ENCODE assay signal across 25 cellular contexts in genomic region chr7:29891766-29892165, GRCh38.
"Had no signal": no experiment of that assay in that cellular context is flagged by ENCODE, and none has a peak within 500 bp of the region (broad histone marks: within the 10 kb centered on the region; RNA-seq: fewer than 3 reads in every experiment).

No MANE protein-coding gene starts in this region.

- H3K27ac ChIP-seq: ascending aorta had no signal

- H3K4me1 ChIP-seq: ascending aorta had no signal

- H3K4me3 ChIP-seq: ascending aorta had no signal

- H3K36me3 Mint-ChIP-seq: activated naive CD4-positive, alpha-beta T cell treated with anti-CD3 and anti-CD28 coated beads, Interleukin-2, amount 50 U/mL, for 24 hours; activated naive CD8-positive, alpha-beta T cell treated with anti-CD3 and anti-CD28 coated beads, Interleukin-2, amount 10 ng/mL, durations not matched to agents 7 days and 5 days had no signal

- H3K4me3 Mint-ChIP-seq: activated CD4-positive, alpha-beta T cell treated with anti-CD3 and anti-CD28 coated beads, Interleukin-2, amount 10 ng/mL, durations not matched to agents 24 days and 14 days; activated CD8-positive, alpha-beta T cell treated with anti-CD3 and anti-CD28 coated beads for 36 hours; activated naive CD4-positive, alpha-beta T cell treated with anti-CD3 and anti-CD28 coated beads, Interleukin-2, amount 50 U/mL, for 24 hours; activated naive CD8-positive, alpha-beta T cell treated with anti-CD3 and anti-CD28 coated beads, Interleukin-2, amount 10 ng/mL, durations not matched to agents 7 days and 5 days; activated T-cell treated with anti-CD3 and anti-CD28 coated beads, Interleukin-2, amount 50 U/mL, for 72 hours had no signal

- ATAC-seq: activated CD8-positive, alpha-beta T cell treated with anti-CD3 and anti-CD28 coated beads for 36 hours; activated T-cell treated with anti-CD3 and anti-CD28 coated beads, Interleukin-2, amount 50 U/mL, for 72 hours had no signal

- DNase-seq: activated CD4-positive, alpha-beta T cell treated with anti-CD3 and anti-CD28 coated beads, Interleukin-2, amount 10 ng/mL, durations not matched to agents 24 days and 14 days; activated CD4-positive, alpha-beta T cell treated with anti-CD3 and anti-CD28 coated beads, Interleukin-2, amount 50 U/mL, for 4 hours; activated CD8-positive, alpha-beta T cell treated with anti-CD3 and anti-CD28 coated beads for 36 hours; activated gamma-delta T cell; activated naive CD4-positive, alpha-beta T cell treated with Interleukin-2 at 50 U/mL for 16 hours; activated naive CD8-positive, alpha-beta T cell treated with anti-CD3 and anti-CD28 coated beads, Interleukin-2, amount 10 ng/mL, durations not matched to agents 7 days and 5 days; activated T-cell treated with anti-CD3 and anti-CD28 coated beads, Interleukin-2, amount 50 U/mL, for 1 hour; activated T-cell treated with anti-CD3 and anti-CD28 coated beads, Interleukin-2, amount 50 U/mL, for 72 hours; amygdala; NCI-H1092 treated with DMSO at 0.1 percent for 48 hours; NCI-H1417; NCI-H146; NCI-H187; NCI-H2029 treated with DMSO at 0.1 percent for 48 hours; NCI-H2107; NCI-H2171; NCI-H510A; NCI-H748 treated with DMSO at 0.1 percent for 48 hours; NK-92 treated with Interleukin-12 subunit alpha and Interleukin-12 subunit beta, amount 100 ng/mL, for 24 hours; Right ventricle myocardium superior; T1000 had no signal

- H3K4me1 Mint-ChIP-seq: activated CD4-positive, alpha-beta T cell treated with anti-CD3 and anti-CD28 coated beads, Interleukin-2, amount 10 ng/mL, durations not matched to agents 24 days and 14 days; activated naive CD4-positive, alpha-beta T cell treated with anti-CD3 and anti-CD28 coated beads, Interleukin-2, amount 50 U/mL, for 24 hours; activated naive CD8-positive, alpha-beta T cell treated with anti-CD3 and anti-CD28 coated beads, Interleukin-2, amount 10 ng/mL, durations not matched to agents 7 days and 5 days had no signal

- H3K36me3 ChIP-seq: ascending aorta had no signal

- H3K27ac Mint-ChIP-seq: activated CD4-positive, alpha-beta T cell treated with anti-CD3 and anti-CD28 coated beads, Interleukin-2, amount 10 ng/mL, durations not matched to agents 24 days and 14 days; activated CD8-positive, alpha-beta T cell treated with anti-CD3 and anti-CD28 coated beads for 36 hours; activated naive CD4-positive, alpha-beta T cell treated with anti-CD3 and anti-CD28 coated beads, Interleukin-2, amount 50 U/mL, for 24 hours; activated naive CD8-positive, alpha-beta T cell treated with anti-CD3 and anti-CD28 coated beads, Interleukin-2, amount 10 ng/mL, durations not matched to agents 7 days and 5 days; activated T-cell treated with anti-CD3 and anti-CD28 coated beads, Interleukin-2, amount 50 U/mL, for 72 hours; activated T-helper 2 cell treated with anti-CD3 and anti-CD28 coated beads, Interferon-gamma antibody, Interleukin-2, Interleukin-4, amounts not matched to agents 10 μg/mL and 5 μg/mL and 100 μg/mL, durations not matched to agents 14 hours and 24 hours and 36 hours had no signal

- H3K9me3 ChIP-seq: ascending aorta had no signal

- FAIRE-seq: TTC549 had no signal

- H3K9me3 Mint-ChIP-seq: activated CD4-positive, alpha-beta T cell treated with anti-CD3 and anti-CD28 coated beads, Interleukin-2, amount 10 ng/mL, durations not matched to agents 24 days and 14 days; activated naive CD4-positive, alpha-beta T cell treated with anti-CD3 and anti-CD28 coated beads, Interleukin-2, amount 50 U/mL, for 24 hours; activated naive CD8-positive, alpha-beta T cell treated with anti-CD3 and anti-CD28 coated beads, Interleukin-2, amount 10 ng/mL, durations not matched to agents 7 days and 5 days; activated T-cell treated with anti-CD3 and anti-CD28 coated beads, Interleukin-2, amount 50 U/mL, for 72 hours; activated T-helper 2 cell treated with anti-CD3 and anti-CD28 coated beads, Interferon-gamma antibody, Interleukin-2, Interleukin-4, amounts not matched to agents 10 μg/mL and 5 μg/mL and 100 μg/mL, durations not matched to agents 14 hours and 24 hours and 36 hours had no signal

- H3K27me3 Mint-ChIP-seq: activated naive CD4-positive, alpha-beta T cell treated with anti-CD3 and anti-CD28 coated beads, Interleukin-2, amount 50 U/mL, for 24 hours had no signal

- H3K27me3 ChIP-seq: ascending aorta had no signal
